In genomic region chr1:41955461-41956159, GRCh38 we compare ENCODE assay signal across 8 cellular contexts. TPM values are rescaled to one million over a fixed set of nuclear protein-coding genes. Genes with fewer than 3 reads are reported as not detected.
DNase-seq lines count a peak whose midpoint lies in the region; ATAC-seq, FAIRE-seq and TF ChIP-seq lines count a peak whose summit lies in the region.

No MANE protein-coding gene starts in this region.

- TF ChIP-seq RAD21 in HepG2 (CRISPR knock-in tag; IDR thresholded peaks at IDR 0.05): no peak

- no peak overlapping the region for H3K4me3 ChIP-seq in HepG2 (replicated peaks in 1 of 3; ENCODE audit: insufficient read depth in 1 of 3, low read depth in 2 of 3, low read length in 3 of 3)

- DNase-seq in NCI-H69 (lab: John Stamatoyannopoulos, UW) (peak; percentile 88), fibroblast of gingiva (ENCODE audit: low read depth) (peak; percentile 63), HepG2 (ENCODE audit: low spot score) (no peak), NCI-H2196 treated with DMSO at 0.1 percent for 48 hours (lab: John Stamatoyannopoulos, UW; ENCODE audit: unreplicated experiment) (no peak), cerebellar cortex (ENCODE audit: low spot score) (no peak), NCI-H1436 treated with DMSO at 0.1 percent for 48 hours (lab: John Stamatoyannopoulos, UW) (no peak)

- no peaks in the 10 kb centered on the region for H3K27me3 ChIP-seq in HepG2 (ENCODE audit: control insufficient read depth in 1 of 2, insufficient read depth in 2 of 2, low read length in 2 of 2)

- no TSS peak for BruUV-seq in HepG2 (replicated peaks; lab: Mats Ljungman, UMichigan)

- POLR2A ChIA-PET in HepG2 (lab: Yijun Ruan, JAX): no interaction called here

- CTCF ChIA-PET in HepG2 (lab: Yijun Ruan, JAX; ENCODE audit: low intra/inter-chr PET ratio, low total read pairs): no interaction called here

- H3K4me1 ChIP-seq in HepG2 (ENCODE audit: insufficient read depth, low read length): no peaks in the 10 kb centered on the region

- 21% methylated on average over 9 of the region's 9 CpGs for WGBS in HepG2 (ENCODE audit: low lambda C conversion rate)

- H3K4me2 ChIP-seq in HepG2 (ENCODE audit: low read depth, low read length): no peak overlapping the region

- FAIRE-seq in HepG2 (lab: Jason Lieb, UNC): no peak

- in situ Hi-C loops in HepG2 (cut with HindIII; ENCODE audit: extremely low pct_ligation_motif_present, low pct_unique_long_range_greater_than_20kb): no loop called here

- TF ChIP-seq POLR2A in HepG2 (IDR thresholded peaks at IDR 0.05; ENCODE audit: insufficient read depth in 1 of 2, low read depth in 2 of 2, low read length in 2 of 2): no peak

- intact Hi-C loops in HepG2 (cut with micrococcal nuclease; ENCODE audit: unreplicated experiment): no loop called here

- no peak for TF ChIP-seq CTCF in HepG2 (CRISPR knock-in tag; IDR thresholded peaks at IDR 0.05)

- no peak for TF ChIP-seq EP300 in HepG2 (IDR thresholded peaks at IDR 0.05; ENCODE audit: low read depth in 2 of 2, low read length in 2 of 2)
- no peak for TF ChIP-seq EP300 in HepG2 (CRISPR knock-in tag; IDR thresholded peaks at IDR 0.05; ENCODE audit: borderline replicate concordance)

- no peak overlapping the region for H2AFZ ChIP-seq in HepG2 (ENCODE audit: low read length)

- no peaks in the 10 kb centered on the region for H3K9me3 ChIP-seq in HepG2 (ENCODE audit: low read length)

- peak; percentile 76 for ATAC-seq in GM18502 (IDR thresholded peaks at IDR 0.05; ENCODE audit: poor library complexity, unreplicated experiment)
- ATAC-seq in HG02642 (IDR thresholded peaks at IDR 0.05; ENCODE audit: poor library complexity, unreplicated experiment): peak; percentile 67
- no peak for ATAC-seq in HepG2

- H3K9ac ChIP-seq in HepG2 (ENCODE audit: insufficient read depth, low read depth, low read length): no peak overlapping the region

- H3K27ac ChIP-seq in HepG2 (ENCODE audit: extremely low read length, insufficient read depth, low read length): no peak overlapping the region

- no peaks in the 10 kb centered on the region for H3K79me2 ChIP-seq in HepG2 (ENCODE audit: insufficient read depth, low read length)

- no peaks in the 10 kb centered on the region for H3K36me3 ChIP-seq in HepG2 (replicated peaks in 1 of 2; ENCODE audit: control insufficient read depth in 1 of 2, insufficient read depth in 2 of 2, low read length in 2 of 2)

- no peaks in the 10 kb centered on the region for H4K20me1 ChIP-seq in HepG2 (ENCODE audit: insufficient read depth, low read length)

TF ChIP-seq in HepG2, 621 proteins besides CTCF, POLR2A, EP300 and RAD21:
- no peak for TF ChIP-seq DRAP1 (CRISPR knock-in tag; IDR thresholded peaks at IDR 0.05)

RNA-seq across cellular contexts. Expression of gene HIVEP3, which starts 36.9 kb away (rescaled TPM):
- not detected in 2 replicates for total RNA-seq in HepG2 (2016; rRNA removed; fragmentation: Illumina TruSeq; extraction: Trizol)
- 0.18 TPM in 1 of 2 replicates, not detected in the other for total RNA-seq in HepG2 (2016; cell fraction: cytosol; rRNA removed; fragmentation: Illumina TruSeq; extraction: Trizol; ENCODE audit: low read depth)
- not detected in 2 replicates for total RNA-seq in HepG2 (2016; cell fraction: insoluble cytoplasmic fraction; rRNA removed; fragmentation: Illumina TruSeq; extraction: Trizol)
- total RNA-seq in HepG2 (2016; cell fraction: membrane; rRNA removed; fragmentation: Illumina TruSeq; extraction: Trizol): not detected in 2 replicates
- not detected in 2 replicates for total RNA-seq in HepG2 (2016; cell fraction: nucleus; rRNA removed; fragmentation: Illumina TruSeq; extraction: Trizol)
- 0.01 and 0.05 TPM in 2 replicates for polyA plus RNA-seq in HepG2 (2011; rRNA removed)
- polyA plus RNA-seq in HepG2 (2011; cell fraction: cytosol; rRNA removed): 0.01 and 0.03 TPM in 2 replicates
- not detected in 2 replicates for polyA plus RNA-seq in HepG2 (2011; cell fraction: nucleus; rRNA removed)
- 0.01 TPM in 1 of 2 replicates, not detected in the other for polyA plus RNA-seq in HepG2 (2012)
- 0.11 and 0.15 TPM in 2 replicates for polyA plus RNA-seq in HepG2 (2016; cell fraction: cytosol; fragmentation: Illumina TruSeq; extraction: Trizol; ENCODE audit: low read depth)
- not detected in 2 replicates for polyA plus RNA-seq in HepG2 (2016; cell fraction: insoluble cytoplasmic fraction; fragmentation: Illumina TruSeq; extraction: Trizol; ENCODE audit: low read depth)
- polyA plus RNA-seq in HepG2 (2016; cell fraction: membrane; fragmentation: Illumina TruSeq; extraction: Trizol; ENCODE audit: low read depth): 0.17 and 0.19 TPM in 2 replicates
- polyA plus RNA-seq in HepG2 (2016; cell fraction: nucleus; fragmentation: Illumina TruSeq; extraction: Trizol; ENCODE audit: insufficient read depth, low read depth): not detected in 2 replicates
- 0.70 TPM in 1 of 2 replicates, not detected in the other for polyA minus RNA-seq in HepG2 (2011; rRNA and poly(A)+ RNA removed; ENCODE audit: low replicate concordance)
- polyA minus RNA-seq in HepG2 (2011; cell fraction: cytosol; rRNA and poly(A)+ RNA removed): 0.49 TPM in 1 of 2 replicates, not detected in the other
- polyA minus RNA-seq in HepG2 (2011; cell fraction: nucleus; rRNA and poly(A)+ RNA removed): not detected in 2 replicates

Comparison
In these comparisons a context has a peak if more than half of its experiments do, and no peak if none do; other contexts are left out.
1. DNase-seq: peak in NCI-H69 (single experiment) and fibroblast of gingiva (single experiment); none in HepG2 (single experiment), NCI-H2196 treated with DMSO at 0.1 percent for 48 hours (single experiment), cerebellar cortex (single experiment) and NCI-H1436 treated with DMSO at 0.1 percent for 48 hours (single experiment).